Comparison of ENCODE assay signal across 24 cellular contexts in the genomic region with DNA sequence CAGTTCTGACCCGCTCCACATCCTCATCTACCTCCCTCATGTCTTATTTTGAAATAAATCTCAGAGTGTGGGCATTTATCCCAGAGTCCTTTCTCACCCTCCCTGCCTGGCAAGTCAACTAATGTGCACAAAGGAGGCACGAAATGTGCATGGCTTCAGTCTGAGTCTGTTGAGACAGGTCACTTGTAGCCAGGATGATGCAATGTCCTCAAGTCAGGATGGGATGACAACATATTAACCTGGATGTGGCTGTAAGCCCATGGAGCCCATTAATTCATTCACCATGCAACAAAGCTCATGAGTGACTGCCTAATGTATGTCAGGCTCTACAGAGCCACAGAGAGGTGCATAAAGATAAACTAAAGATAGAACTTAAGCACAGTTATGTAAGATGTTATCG. TPM values are rescaled to one million over a fixed set of nuclear protein-coding genes. Genes with fewer than 3 reads are reported as not detected.
"Had no signal": no experiment of that assay in that cellular context is flagged by ENCODE, and none has a peak within 500 bp of the region (broad histone marks: within the 10 kb centered on the region; RNA-seq: fewer than 3 reads in every experiment).

No MANE protein-coding gene starts in this region.

- DNase-seq: cerebellar nuclear complex; gastrocnemius medialis; heart right ventricle; hypothalamus; left lung; lower lobe of right lung; naive B cell; retina; stimulated activated naive CD4-positive, alpha-beta T cell treated with Interleukin-2 at 50 U/mL for 16 hours; thyroid gland had no signal

- H2AFZ ChIP-seq: parathyroid adenoma had no signal

- H3K4me1 ChIP-seq: gastrocnemius medialis, heart right ventricle, left lung, lower lobe of right lung, parathyroid adenoma, prostate gland, suprapubic skin, thyroid gland had no signal

- H3K27ac ChIP-seq: cardiac muscle cell, gastrocnemius medialis, heart right ventricle, left lung, lower lobe of right lung, parathyroid adenoma, prostate gland, skin epidermis, suprapubic skin, thyroid gland had no signal

- H3K36me3 ChIP-seq: cardiac muscle cell, gastrocnemius medialis, heart right ventricle, left lung, lower lobe of right lung, prostate gland, suprapubic skin, thyroid gland had no signal

- H3K4me3 ChIP-seq: cardiac muscle cell, gastrocnemius medialis, heart right ventricle, left lung, lower lobe of right lung, prostate gland, skin epidermis, suprapubic skin, thyroid gland had no signal

- H3K4me3 Mint-ChIP-seq: dendritic cell treated with granulocyte-macrophage colony-stimulating factor and Interleukin-4, amounts not matched to agents 40 ng/mL and 50 ng/mL, for 4 days; memory B cell; naive B cell; nephron had no signal

- H3K27me3 ChIP-seq: cardiac muscle cell, gastrocnemius medialis, left lung, suprapubic skin, thyroid gland had no signal

- ATAC-seq: gastrocnemius medialis, heart right ventricle, left lung, lower lobe of right lung, sciatic nerve had no signal

- H3K9ac ChIP-seq: parathyroid adenoma had no signal

- H3K9me3 Mint-ChIP-seq: dendritic cell treated with granulocyte-macrophage colony-stimulating factor and Interleukin-4, amounts not matched to agents 40 ng/mL and 50 ng/mL, for 4 days; memory B cell; nephron had no signal

- H3K27ac Mint-ChIP-seq: dendritic cell treated with granulocyte-macrophage colony-stimulating factor and Interleukin-4, amounts not matched to agents 40 ng/mL and 50 ng/mL, for 4 days; memory B cell; nephron had no signal

- H3K79me2 ChIP-seq: parathyroid adenoma had no signal

- H3K36me3 Mint-ChIP-seq: memory B cell, naive B cell had no signal

- H3K4me1 Mint-ChIP-seq: memory B cell, naive B cell had no signal

- FAIRE-seq: colon, endothelial cell of umbilical vein, keratinocyte had no signal

- H3K9me3 ChIP-seq: gastrocnemius medialis, heart right ventricle, left lung, lower lobe of right lung, prostate gland, suprapubic skin, thyroid gland had no signal

RNA-seq across cellular contexts. Expression of gene KCNG3, which starts 34.5 kb away (rescaled TPM):
- total RNA-seq: fibroblast of lung, heart right ventricle, thyroid gland, ureter had no signal
- polyA plus RNA-seq: cardiac muscle cell, endothelial cell of umbilical vein, heart right ventricle, keratinocyte had no signal
